ENCODE assay signal across 7 cellular contexts in the genomic region with DNA sequence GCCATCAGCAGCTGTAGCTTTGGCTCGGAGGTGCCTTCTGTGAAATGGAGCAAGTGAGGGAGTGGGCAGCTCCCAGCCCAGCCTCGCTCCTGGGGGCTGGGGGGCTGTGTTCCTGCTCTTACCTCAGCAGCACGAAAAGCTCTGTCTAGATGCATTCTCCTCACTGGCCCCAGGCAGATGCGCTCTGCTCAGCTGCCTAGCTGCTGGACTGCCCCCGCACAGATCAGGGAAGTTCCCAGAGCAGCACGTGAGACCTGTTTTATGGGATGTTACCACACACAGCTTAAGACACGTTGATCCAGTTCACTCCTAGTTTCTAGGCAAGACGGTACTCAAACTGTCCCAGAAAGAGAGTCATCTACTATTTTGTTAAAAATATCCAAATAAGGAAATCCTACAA.
DNase-seq lines count a peak whose midpoint lies in the region; ATAC-seq and TF ChIP-seq lines count a peak whose summit lies in the region.

No MANE protein-coding gene starts in this region.

- H3K4me2 ChIP-seq in OCI-LY3 (ENCODE audit: low read length) = peak overlapping the region; percentile 95

- no peak for DNase-seq in central memory CD8-positive, alpha-beta T cell (ENCODE audit: low spot score in 2 of 2)
- peak; percentile 32 to 45 for DNase-seq in stimulated activated CD4-positive, alpha-beta T cell treated with anti-CD3 and anti-CD28 coated beads, Interleukin-1b, Interleukin-23, amount 100 ng/mL, for 4 hours (ENCODE audit: low read depth in 2 of 2)
- no peak for DNase-seq in NCI-H2196 (lab: John Stamatoyannopoulos, UW; ENCODE audit: unreplicated experiment)
- no peak for DNase-seq in NCI-H1436 (lab: John Stamatoyannopoulos, UW)

- H3K27me3 ChIP-seq in OCI-LY3 (ENCODE audit: low read depth, low read length) = no peaks in the 10 kb centered on the region

- H3K27ac ChIP-seq in OCI-LY3 (ENCODE audit: low read length) = peak overlapping the region; percentile 95

- H3K79me2 ChIP-seq in OCI-LY3 (ENCODE audit: low read length) = peaks cover 100% of the 10 kb centered on the region

- no peaks in the 10 kb centered on the region for H3K27me3 Mint-ChIP-seq in central memory CD8-positive, alpha-beta T cell

- peaks cover 93% of the 10 kb centered on the region for H3K4me1 Mint-ChIP-seq in central memory CD8-positive, alpha-beta T cell

- peak overlapping the region; percentile 91 for H3K4me3 ChIP-seq in OCI-LY3 (ENCODE audit: low read length)

- peaks cover 99% of the 10 kb centered on the region for H3K4me1 ChIP-seq in OCI-LY3 (ENCODE audit: low read length)

- TF ChIP-seq CTCF in OCI-LY3 (IDR thresholded peaks at IDR 0.05; ENCODE audit: low read depth, low read length) = no peak

- no peaks in the 10 kb centered on the region for H3K9me3 ChIP-seq in OCI-LY3 (ENCODE audit: insufficient read depth, low read length)

- H4K20me1 ChIP-seq in OCI-LY3 (ENCODE audit: insufficient read depth, low read length) = peaks cover 100% of the 10 kb centered on the region

- no peaks in the 10 kb centered on the region for H3K9me3 Mint-ChIP-seq in central memory CD8-positive, alpha-beta T cell

- peak overlapping the region; percentile 73 for H3K4me3 Mint-ChIP-seq in central memory CD8-positive, alpha-beta T cell

- peak overlapping the region; percentile 99 for H3K9ac ChIP-seq in OCI-LY3 (ENCODE audit: low read length)

- ATAC-seq in GM21576 (IDR thresholded peaks at IDR 0.05; ENCODE audit: unreplicated experiment) (peak; percentile 30), HG02623 (IDR thresholded peaks at IDR 0.05; ENCODE audit: unreplicated experiment) (no peak)
- peak; percentile 7 for ATAC-seq in central memory CD8-positive, alpha-beta T cell (replicated peaks; ENCODE audit: extremely low read depth, poor library complexity, severe bottlenecking)

- H3K36me3 Mint-ChIP-seq in central memory CD8-positive, alpha-beta T cell (ENCODE audit: insufficient read depth) = peaks cover 46% of the 10 kb centered on the region

- H3K27ac Mint-ChIP-seq in central memory CD8-positive, alpha-beta T cell (ENCODE audit: low read depth) = peak overlapping the region; percentile 97

- H2AFZ ChIP-seq in OCI-LY3 (ENCODE audit: low read depth, low read length) = no peak overlapping the region

- H3K36me3 ChIP-seq in OCI-LY3 (replicated peaks; ENCODE audit: low read depth, low read length) = peaks cover 71% of the 10 kb centered on the region

Comparison
In these comparisons a context has a peak if more than half of its experiments do, and no peak if none do; other contexts are left out.
1. DNase-seq: peak in stimulated activated CD4-positive, alpha-beta T cell treated with anti-CD3 and anti-CD28 coated beads, Interleukin-1b, Interleukin-23, amount 100 ng/mL, for 4 hours (2 of 2); none in central memory CD8-positive, alpha-beta T cell (0 of 2), NCI-H2196 (single experiment) and NCI-H1436 (single experiment).